In genomic region chr6:143490244-143490643, GRCh38 we compare ENCODE assay signal across 1 cellular context.
TF ChIP-seq lines count a peak whose summit lies in the region.

No MANE protein-coding gene starts in this region.

TF ChIP-seq in HepG2, 621 proteins besides CTCF, POLR2A, EP300 and RAD21:
- TF ChIP-seq EED (CRISPR knock-in tag; IDR thresholded peaks at IDR 0.05) (no peak), ZNF362 (CRISPR knock-in tag; IDR thresholded peaks at IDR 0.05; ENCODE audit: borderline replicate concordance) (no peak), KIAA2018 (CRISPR knock-in tag; IDR thresholded peaks at IDR 0.05; ENCODE audit: borderline replicate concordance) (no peak), TEF (CRISPR knock-in tag; IDR thresholded peaks at IDR 0.05) (no peak), SALL2 (CRISPR knock-in tag; IDR thresholded peaks at IDR 0.05) (no peak), RBFOX2 (IDR thresholded peaks at IDR 0.05; ENCODE audit: low read depth, low read length) (no peak), ZNF260 (CRISPR knock-in tag; IDR thresholded peaks at IDR 0.05; ENCODE audit: borderline replicate concordance, low read depth) (no peak), GMEB2 (CRISPR knock-in tag; IDR thresholded peaks at IDR 0.05; ENCODE audit: low read depth) (no peak), KDM2A (CRISPR knock-in tag; IDR thresholded peaks at IDR 0.05; ENCODE audit: borderline replicate concordance, low read depth) (no peak), FOXA1 (IDR thresholded peaks at IDR 0.05) (no peak), FOXA1 (CRISPR knock-in tag; IDR thresholded peaks at IDR 0.05) (no peak), ZNF564 (CRISPR knock-in tag; IDR thresholded peaks at IDR 0.05) (no peak), ZNF446 (CRISPR knock-in tag; IDR thresholded peaks at IDR 0.05) (no peak)
